ENCODE assay signal across 1 cellular context in the genomic region with DNA sequence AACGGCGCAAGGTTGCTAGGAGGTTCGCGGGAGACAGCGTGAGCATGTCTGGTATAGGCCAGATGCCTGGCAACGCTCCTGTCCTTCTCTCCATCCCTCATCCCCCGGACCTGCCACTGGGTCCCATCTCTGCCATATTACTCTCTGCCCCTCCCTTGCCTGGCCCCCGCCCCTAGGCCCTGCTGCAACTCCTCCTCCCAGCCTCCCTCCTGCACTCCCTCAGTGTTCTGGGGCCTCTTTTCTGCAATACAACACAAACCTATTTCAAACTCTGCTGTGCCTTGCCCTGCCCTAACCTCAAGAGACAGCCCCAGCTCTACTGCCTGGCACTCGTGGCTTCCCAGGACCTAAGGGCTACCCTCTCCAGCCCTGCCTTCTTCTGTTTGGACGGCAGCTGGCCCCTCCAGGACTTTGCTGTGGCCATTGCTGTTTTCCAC.
A peak's percentile ranks its signal among the peaks of the same experiment; 100 is the strongest.
TF ChIP-seq lines count a peak whose summit lies in the region.

No MANE protein-coding gene starts in this region.

TF ChIP-seq in H1, 55 proteins besides CTCF, POLR2A, EP300 and RAD21:
- TF ChIP-seq POLR2AphosphoS5 (IDR thresholded peaks at IDR 0.05; ENCODE audit: low read depth, low read length): peak; percentile 67; the same call in 1 of the 2 replicates
- TF ChIP-seq KDM5A (IDR thresholded peaks at IDR 0.05; ENCODE audit: low read length): no peak
TF ChIP-seq in H1: peak in this region for 1.
